ENCODE assay signal across 15 cellular contexts in the genomic region with DNA sequence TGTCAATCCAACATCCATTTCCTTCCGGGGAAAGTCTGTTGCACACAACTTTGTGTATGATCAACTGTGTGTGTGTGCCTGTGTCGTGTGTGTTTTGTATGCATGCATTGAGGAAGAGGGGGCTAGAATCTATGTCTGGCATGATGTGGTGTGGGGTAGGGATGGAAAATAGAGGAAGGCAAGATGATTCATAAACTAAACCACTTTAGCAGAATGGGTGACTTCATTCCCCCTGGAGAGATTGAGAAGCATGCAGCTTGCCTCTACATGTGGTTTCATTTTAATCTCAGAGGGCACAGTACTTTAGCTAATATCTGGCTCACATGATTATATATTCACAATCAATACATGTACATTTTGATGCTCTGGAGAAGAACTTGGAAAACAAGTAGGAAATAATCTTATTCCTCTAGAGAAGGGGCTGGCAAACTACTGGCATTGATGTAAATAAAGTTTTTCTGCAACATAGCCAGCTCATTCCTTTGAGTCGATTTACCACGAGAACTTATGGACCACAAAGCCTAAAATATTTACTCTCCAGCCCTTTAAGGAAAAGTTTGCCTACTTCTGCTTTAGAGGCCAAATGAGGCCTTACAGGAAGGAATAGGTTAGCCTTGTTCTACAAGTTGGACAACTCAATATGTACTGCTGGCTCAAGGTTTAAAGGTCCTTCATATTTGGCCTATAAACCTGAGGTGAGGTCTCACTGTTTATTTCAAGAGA.
DNase-seq lines count a peak whose midpoint lies in the region; ATAC-seq, FAIRE-seq and TF ChIP-seq lines count a peak whose summit lies in the region.
"Had no signal": no experiment of that assay in that cellular context is flagged by ENCODE, and none has a peak within 500 bp of the region (broad histone marks: within the 10 kb centered on the region; RNA-seq: fewer than 3 reads in every experiment).

No MANE protein-coding gene starts in this region.

- 41 to 43% methylated on average over 4 of the region's 4 CpGs for WGBS in GM23248 (ENCODE audit: low coverage in 1 of 2, low lambda C conversion rate in 2 of 2, missing lambda C conversion rate in 2 of 2), 2 experiments
- WGBS in transverse colon (ENCODE audit: low coverage in 1 of 2), 2 donors = 42 to 62% methylated on average over 2 to 4 of the region's 4 CpGs

- H3K9me3 Mint-ChIP-seq in CD14-positive monocyte = peaks cover 8 to 20% (median 15%) of the 10 kb centered on the region in 7 donors
- peaks cover 2 to 9% of the 10 kb centered on the region in 2 donors for H3K9me3 Mint-ChIP-seq in activated T-cell treated with anti-CD3 and anti-CD28 coated beads, Interleukin-2, amount 50 U/mL, for 72 hours
- H3K9me3 Mint-ChIP-seq: activated CD4-positive, alpha-beta memory T cell treated with anti-CD3 and anti-CD28 coated beads for 36 hours; activated naive CD4-positive, alpha-beta T cell treated with anti-CD3 and anti-CD28 coated beads, Interleukin-2, amount 50 U/mL, for 24 hours had no signal

- no peaks in the 10 kb centered on the region for H3K9me3 ChIP-seq in AG04450 (ENCODE audit: control insufficient read depth, insufficient read depth, low read length)
- no peaks in the 10 kb centered on the region for H3K9me3 ChIP-seq in GM23248 (ENCODE audit: low read depth)
- no peaks in the 10 kb centered on the region for H3K9me3 ChIP-seq in transverse colon
- H3K9me3 ChIP-seq: heart left ventricle had no signal

- POLR2A ChIA-PET in AG04450 (lab: Yijun Ruan, JAX) = no interaction called here

- H3K4me1 ChIP-seq in GM23248 (ENCODE audit: insufficient read depth) = peaks cover 15% of the 10 kb centered on the region
- peaks cover 0 to 25% (median 14%) of the 10 kb centered on the region in 4 donors for H3K4me1 ChIP-seq in transverse colon

- ATAC-seq in activated T-cell treated with anti-CD3 and anti-CD28 coated beads, Interleukin-2, amount 50 U/mL, for 72 hours (replicated peaks in 1 of 2) = no peak
- ATAC-seq: heart left ventricle, left ventricle myocardium superior, T-cell had no signal

- no peak for FAIRE-seq in D721Med (lab: Jason Lieb, UNC)

- no peak for TF ChIP-seq POLR2A in transverse colon (IDR thresholded peaks at IDR 0.05)

- intact Hi-C loops in CD14-positive monocyte (cut with micrococcal nuclease) (no loop called here), transverse colon (cut with DNase I; ENCODE audit: low total_unique reads) (no loop called here)

- H3K36me3 ChIP-seq in GM23248 (ENCODE audit: low read depth) (no peaks in the 10 kb centered on the region), transverse colon (no peaks in the 10 kb centered on the region)
- H3K36me3 ChIP-seq: heart left ventricle had no signal

- H3F3A ChIP-seq in GM23248 (ENCODE audit: insufficient read depth) = peaks cover 26% of the 10 kb centered on the region

- H3K9me2 ChIP-seq in GM23248 (ENCODE audit: insufficient read depth) = no peaks in the 10 kb centered on the region

- TF ChIP-seq CTCF in AG04450 (IDR thresholded peaks at IDR 0.05; ENCODE audit: low read depth, low read length) (no peak), CD14-positive monocyte (IDR thresholded peaks at IDR 0.05) (no peak), transverse colon (IDR thresholded peaks at IDR 0.05) (no peak), D721Med (IDR thresholded peaks at IDR 0.05; ENCODE audit: insufficient read depth, missing control alignments) (no peak)

- no peak overlapping the region for H3K27ac Mint-ChIP-seq in CD14-positive monocyte
- H3K27ac Mint-ChIP-seq in activated T-cell treated with anti-CD3 and anti-CD28 coated beads, Interleukin-2, amount 50 U/mL, for 72 hours = no peak overlapping the region
- H3K27ac Mint-ChIP-seq: activated CD4-positive, alpha-beta memory T cell treated with anti-CD3 and anti-CD28 coated beads for 36 hours; activated naive CD4-positive, alpha-beta T cell treated with anti-CD3 and anti-CD28 coated beads, Interleukin-2, amount 50 U/mL, for 24 hours; T-cell had no signal

- H3K79me2 ChIP-seq in GM23248 (ENCODE audit: insufficient read depth) = no peaks in the 10 kb centered on the region

- in situ Hi-C loops in GM23248 (cut with MboI) = no loop called here
- in situ Hi-C loops in transverse colon (cut with MboI; ENCODE audit: low pct_ligation_motif_present in 1 of 4, low pct_unique_long_range_greater_than_20kb in 1 of 4, low sequenced_read_pairs in 3 of 4) = no loop called here

- peaks cover 15% of the 10 kb centered on the region for H3K4me1 Mint-ChIP-seq in CD14-positive monocyte
- peaks cover 27% of the 10 kb centered on the region for H3K4me1 Mint-ChIP-seq in activated T-cell treated with anti-CD3 and anti-CD28 coated beads, Interleukin-2, amount 50 U/mL, for 72 hours (ENCODE audit: low read depth)

- CTCF ChIA-PET in AG04450 (lab: Charles Lee) = interaction anchor here (1.0 kb wide), 1 partner anchor 328 kb away, joined by 3 read pairs; no protein-coding TSS in a partner anchor

- peaks cover 0 to 2% (median 0%) of the 10 kb centered on the region in 3 donors for H3K27me3 Mint-ChIP-seq in CD14-positive monocyte (ENCODE audit: low read depth in 3 of 3)
- no peaks in the 10 kb centered on the region for H3K27me3 Mint-ChIP-seq in activated T-cell treated with anti-CD3 and anti-CD28 coated beads, Interleukin-2, amount 50 U/mL, for 72 hours (ENCODE audit: low read depth)
- H3K27me3 Mint-ChIP-seq: activated CD4-positive, alpha-beta memory T cell treated with anti-CD3 and anti-CD28 coated beads for 36 hours; activated naive CD4-positive, alpha-beta T cell treated with anti-CD3 and anti-CD28 coated beads, Interleukin-2, amount 50 U/mL, for 24 hours had no signal

- H3K4me3 ChIP-seq in AG04450 (ENCODE audit: low read depth, low read length) (no peak overlapping the region), GM23248 (no peak overlapping the region), transverse colon (no peak overlapping the region)
- H3K4me3 ChIP-seq: heart left ventricle had no signal

- DNase-seq in AG04450 (ENCODE audit: low read depth, low spot score) = peak; percentile 16
- peak; percentile 86 for DNase-seq in GM23248
- DNase-seq in SKM-1 (lab: John Stamatoyannopoulos, UW; ENCODE audit: unreplicated experiment) = peak; percentile 69
- DNase-seq in fibroblast of the conjunctiva (ENCODE audit: low read depth) = peak; percentile 40
- no peak for DNase-seq in CD14-positive monocyte (ENCODE audit: low spot score)
- DNase-seq in activated T-cell treated with anti-CD3 and anti-CD28 coated beads, Interleukin-2, amount 50 U/mL, for 72 hours = no peak
- no peak for DNase-seq in transverse colon
- DNase-seq in D721Med (ENCODE audit: insufficient read length, low spot score) = no peak
- DNase-seq: activated CD4-positive, alpha-beta memory T cell treated with anti-CD3 and anti-CD28 coated beads for 36 hours; heart left ventricle; left ventricle myocardium superior; NCI-H2029 treated with DMSO at 0.1 percent for 48 hours; stimulated activated CD8-positive, alpha-beta memory T cell treated with anti-CD3 and anti-CD28 coated beads, Interleukin-4, amount 100 ng/mL, for 48 hours; T-cell had no signal

- no peaks in the 10 kb centered on the region for H3K36me3 Mint-ChIP-seq in CD14-positive monocyte
- H3K36me3 Mint-ChIP-seq in activated T-cell treated with anti-CD3 and anti-CD28 coated beads, Interleukin-2, amount 50 U/mL, for 72 hours (ENCODE audit: insufficient read depth in 2 of 2) = peaks cover 0 to 2% of the 10 kb centered on the region in 2 donors
- H3K36me3 Mint-ChIP-seq: activated CD4-positive, alpha-beta memory T cell treated with anti-CD3 and anti-CD28 coated beads for 36 hours; activated naive CD4-positive, alpha-beta T cell treated with anti-CD3 and anti-CD28 coated beads, Interleukin-2, amount 50 U/mL, for 24 hours; T-cell had no signal

- no peak overlapping the region for H3K27ac ChIP-seq in AG04450 (ENCODE audit: low read depth, low read length)
- peak overlapping the region; percentile 49 for H3K27ac ChIP-seq in GM23248
- no peak overlapping the region for H3K27ac ChIP-seq in transverse colon

- no peaks in the 10 kb centered on the region for H4K20me1 ChIP-seq in GM23248 (ENCODE audit: insufficient read depth)

- no peak overlapping the region for H3K4me3 Mint-ChIP-seq in CD14-positive monocyte
- H3K4me3 Mint-ChIP-seq in activated T-cell treated with anti-CD3 and anti-CD28 coated beads, Interleukin-2, amount 50 U/mL, for 72 hours = no peak overlapping the region
- H3K4me3 Mint-ChIP-seq: activated CD4-positive, alpha-beta memory T cell treated with anti-CD3 and anti-CD28 coated beads for 36 hours; activated naive CD4-positive, alpha-beta T cell treated with anti-CD3 and anti-CD28 coated beads, Interleukin-2, amount 50 U/mL, for 24 hours; T-cell had no signal

- no peak overlapping the region for H3K9ac ChIP-seq in GM23248

- peak overlapping the region; percentile 34 for H3K4me2 ChIP-seq in GM23248 (ENCODE audit: unreplicated experiment)

- no peaks in the 10 kb centered on the region for H3K27me3 ChIP-seq in AG04450 (ENCODE audit: control insufficient read depth, insufficient read depth, low read length)
- H3K27me3 ChIP-seq in GM23248 (replicated peaks; ENCODE audit: insufficient read depth) = no peaks in the 10 kb centered on the region
- no peaks in the 10 kb centered on the region for H3K27me3 ChIP-seq in transverse colon
- H3K27me3 ChIP-seq: heart left ventricle had no signal

- H2AFZ ChIP-seq in GM23248 = peak overlapping the region; percentile 30; the same call in 1 of the 2 replicates

- TF ChIP-seq EP300 in transverse colon (IDR thresholded peaks at IDR 0.05; ENCODE audit: low read depth) = no peak

Comparison
In these comparisons a context has a peak if more than half of its experiments do, and no peak if none do; other contexts are left out.
1. DNase-seq: peak in AG04450 (single experiment), GM23248 (single experiment), SKM-1 (single experiment) and fibroblast of the conjunctiva (single experiment); none in CD14-positive monocyte (single experiment), activated T-cell treated with anti-CD3 and anti-CD28 coated beads, Interleukin-2, amount 50 U/mL, for 72 hours (0 of 2), transverse colon (single experiment) and D721Med (single experiment).